9 cellular contexts compared by ENCODE assay signal in the genomic region with DNA sequence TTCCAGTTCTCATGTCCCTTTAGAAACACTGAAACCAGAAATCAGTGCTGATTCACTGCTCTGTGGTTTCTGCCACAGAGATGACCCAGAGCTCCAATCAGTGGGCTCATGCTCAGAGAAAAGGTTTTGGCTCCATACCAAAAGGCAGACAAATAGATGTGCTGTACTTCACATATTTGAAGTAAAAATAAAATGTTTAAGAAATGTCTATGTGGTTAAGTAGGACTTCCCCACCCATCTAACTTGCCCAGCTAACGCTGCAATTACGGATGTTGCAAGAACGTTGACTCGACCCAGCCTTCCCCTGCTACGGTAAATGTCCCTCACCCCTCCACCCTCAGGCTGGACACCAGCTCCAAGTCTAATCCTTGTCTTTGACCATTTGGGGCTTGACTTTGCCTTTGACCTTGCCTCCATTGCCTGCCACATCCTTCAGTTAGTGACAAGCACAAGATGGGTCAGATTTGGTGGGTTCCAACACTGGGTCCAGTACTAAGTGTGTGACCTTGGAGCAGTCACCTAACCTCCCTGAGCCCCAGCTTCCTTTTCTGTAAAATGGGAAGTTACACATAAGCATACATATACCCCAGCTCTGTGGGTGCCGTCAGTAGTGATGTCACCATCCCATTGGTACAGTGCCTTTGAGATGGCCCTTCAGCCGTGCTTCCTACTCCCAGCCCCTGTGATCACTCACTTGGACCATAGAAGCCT.
DNase-seq lines count a peak whose midpoint lies in the region; ATAC-seq and TF ChIP-seq lines count a peak whose summit lies in the region.
"Had no signal": no experiment of that assay in that cellular context is flagged by ENCODE, and none has a peak within 500 bp of the region (broad histone marks: within the 10 kb centered on the region; RNA-seq: fewer than 3 reads in every experiment).

No MANE protein-coding gene starts in this region.

- H3K4me3 ChIP-seq in epithelial cell of proximal tubule (ENCODE audit: low read depth, low read length) (no peak overlapping the region), thyroid gland (replicated peaks in 1 of 3) (no peak overlapping the region), uterus (no peak overlapping the region)

- peak; percentile 94 for DNase-seq in CD14-positive monocyte (ENCODE audit: low spot score)
- DNase-seq in NCI-H226 = peak; percentile 78
- DNase-seq in epithelial cell of proximal tubule (ENCODE audit: low read depth) = peak; percentile 56
- DNase-seq in natural killer cell treated with Interleukin-12 subunit alpha and Interleukin-12 subunit beta and Interleukin-15 and Interleukin-18, amount 100 ng/mL, for 72 hours (ENCODE audit: low spot score) = peak; percentile 60
- no peak for DNase-seq in thyroid gland
- DNase-seq in NCI-H146 treated with DMSO at 0.1 percent for 48 hours (lab: John Stamatoyannopoulos, UW; ENCODE audit: unreplicated experiment) = no peak
- DNase-seq in uterus = no peak
- DNase-seq: NCI-H1105 had no signal

- peaks cover 19 to 36% (median 32%) of the 10 kb centered on the region in 3 donors for H3K27me3 Mint-ChIP-seq in CD14-positive monocyte (ENCODE audit: low read depth in 3 of 3)
- H3K27me3 Mint-ChIP-seq in natural killer cell treated with Interleukin-12 subunit alpha and Interleukin-12 subunit beta and Interleukin-15 and Interleukin-18, amount 100 ng/mL, for 72 hours = peaks cover 32 to 34% of the 10 kb centered on the region in 2 donors

- no peaks in the 10 kb centered on the region for H3K27me3 ChIP-seq in thyroid gland
- peaks cover 0 to 1% of the 10 kb centered on the region in 2 donors for H3K27me3 ChIP-seq in uterus

- H3K36me3 ChIP-seq in thyroid gland (no peaks in the 10 kb centered on the region), uterus (no peaks in the 10 kb centered on the region)

- TF ChIP-seq POLR2A in thyroid gland (IDR thresholded peaks at IDR 0.05) = no peak
- TF ChIP-seq POLR2A in uterus (IDR thresholded peaks at IDR 0.05) = no peak

- peak overlapping the region; percentile 58 to 68 for H3K4me3 Mint-ChIP-seq in CD14-positive monocyte
- H3K4me3 Mint-ChIP-seq in natural killer cell treated with Interleukin-12 subunit alpha and Interleukin-12 subunit beta and Interleukin-15 and Interleukin-18, amount 100 ng/mL, for 72 hours = no peak overlapping the region

- peak overlapping the region; percentile 98 to 100 (median 100) for H3K27ac Mint-ChIP-seq in CD14-positive monocyte
- H3K27ac Mint-ChIP-seq in natural killer cell treated with Interleukin-12 subunit alpha and Interleukin-12 subunit beta and Interleukin-15 and Interleukin-18, amount 100 ng/mL, for 72 hours = no peak overlapping the region

- ATAC-seq in natural killer cell treated with Interleukin-12 subunit alpha and Interleukin-12 subunit beta and Interleukin-15 and Interleukin-18, amount 100 ng/mL, for 72 hours = peak in 1 of 2 donors; percentile 46
- ATAC-seq in HG03469 (IDR thresholded peaks at IDR 0.05; ENCODE audit: unreplicated experiment) = no peak

- intact Hi-C loops in CD14-positive monocyte (cut with micrococcal nuclease) (loop anchor here (1.0 to 5.0 kb wide), 6 partner anchors 35 to 293 kb away; partner anchors contain the start of gene CHST15 (in 1 of the 2)), thyroid gland (cut with DNase I) (no loop called here), uterus (cut with DNase I; ENCODE audit: low total_unique reads) (no loop called here)

- H3K4me1 Mint-ChIP-seq in CD14-positive monocyte = peaks cover 87% of the 10 kb centered on the region
- peaks cover 11% of the 10 kb centered on the region in 2 donors for H3K4me1 Mint-ChIP-seq in natural killer cell treated with Interleukin-12 subunit alpha and Interleukin-12 subunit beta and Interleukin-15 and Interleukin-18, amount 100 ng/mL, for 72 hours (ENCODE audit: low read depth in 2 of 2)

- H3K27ac ChIP-seq in thyroid gland (no peak overlapping the region), uterus (no peak overlapping the region)

- H3K9me3 ChIP-seq in thyroid gland = no peaks in the 10 kb centered on the region
- no peaks in the 10 kb centered on the region for H3K9me3 ChIP-seq in uterus

- TF ChIP-seq CTCF in CD14-positive monocyte (IDR thresholded peaks at IDR 0.05) (no peak), epithelial cell of proximal tubule (conservative IDR thresholded peaks at IDR 0.05; ENCODE audit: low read depth, low read length) (no peak), thyroid gland (IDR thresholded peaks at IDR 0.05) (no peak), uterus (IDR thresholded peaks at IDR 0.05) (no peak)

- WGBS in thyroid gland, 2 donors = 72 to 80% methylated on average over 7 of the region's 7 CpGs

- H3K9me3 Mint-ChIP-seq in CD14-positive monocyte = peaks cover 0 to 6% (median 2%) of the 10 kb centered on the region in 7 donors
- H3K9me3 Mint-ChIP-seq in natural killer cell treated with Interleukin-12 subunit alpha and Interleukin-12 subunit beta and Interleukin-15 and Interleukin-18, amount 100 ng/mL, for 72 hours = no peaks in the 10 kb centered on the region

- H3K4me1 ChIP-seq in thyroid gland (peaks cover 11 to 21% of the 10 kb centered on the region in 2 donors), uterus (no peaks in the 10 kb centered on the region)

- peaks cover 37 to 44% of the 10 kb centered on the region in 2 donors for H3K36me3 Mint-ChIP-seq in CD14-positive monocyte
- H3K36me3 Mint-ChIP-seq in natural killer cell treated with Interleukin-12 subunit alpha and Interleukin-12 subunit beta and Interleukin-15 and Interleukin-18, amount 100 ng/mL, for 72 hours = no peaks in the 10 kb centered on the region

Comparison
In these comparisons a context has a peak if more than half of its experiments do, and no peak if none do; other contexts are left out.
1. DNase-seq: peak in CD14-positive monocyte (single experiment), NCI-H226 (single experiment), epithelial cell of proximal tubule (single experiment) and natural killer cell treated with Interleukin-12 subunit alpha and Interleukin-12 subunit beta and Interleukin-15 and Interleukin-18, amount 100 ng/mL, for 72 hours (single experiment); none in thyroid gland (0 of 2), NCI-H146 treated with DMSO at 0.1 percent for 48 hours (single experiment) and uterus (0 of 2).
2. H3K27ac Mint-ChIP-seq: peak in CD14-positive monocyte (7 of 7); none in natural killer cell treated with Interleukin-12 subunit alpha and Interleukin-12 subunit beta and Interleukin-15 and Interleukin-18, amount 100 ng/mL, for 72 hours (0 of 2).
3. intact Hi-C loops: an anchor here in CD14-positive monocyte (1.0 to 5.0 kb wide); none called in thyroid gland and uterus.